In genomic region chr12:60144395-60144794, GRCh38 we compare ENCODE assay signal across 1 cellular context.
A peak's percentile ranks its signal among the peaks of the same experiment; 100 is the strongest.
TF ChIP-seq lines count a peak whose summit lies in the region.

No MANE protein-coding gene starts in this region.

TF ChIP-seq in K562, 482 proteins besides CTCF, POLR2A, EP300 and RAD21 (continued from another document):
- TF ChIP-seq GATA2 (CRISPR knock-in tag; IDR thresholded peaks at IDR 0.05) (peak; percentile 80), ZNF644 (tag; IDR thresholded peaks at IDR 0.05; ENCODE audit: low read depth) (peak; percentile 92), MYBL2 (IDR thresholded peaks at IDR 0.05; ENCODE audit: low read depth) (peak; percentile 48; the same call in 1 of the 2 replicates), MYBL2 (CRISPR knock-in tag; IDR thresholded peaks at IDR 0.05; ENCODE audit: borderline replicate concordance) (no peak), MYNN (IDR thresholded peaks at IDR 0.05) (peak; percentile 56; the same call in 1 of the 2 replicates), MYNN (CRISPR knock-in tag; IDR thresholded peaks at IDR 0.05) (no peak), SRSF1 (IDR thresholded peaks at IDR 0.05; ENCODE audit: low read depth, low read length) (no peak), TRIM24 (IDR thresholded peaks at IDR 0.05) (peak; percentile 80 to 88), KDM4B (IDR thresholded peaks at IDR 0.05; ENCODE audit: borderline replicate concordance in 2 of 2, low read depth in 1 of 2) (no peak), MITF (IDR thresholded peaks at IDR 0.05) (0 out of 2 replicates have a peak, but pooled peaks have one; percentile 17), HDAC1 (IDR thresholded peaks at IDR 0.05) (peak in 1 of 2 experiments; percentile 42; a peak in 2 of 4 replicates), FOXO4 (CRISPR knock-in tag; IDR thresholded peaks at IDR 0.05) (no peak), CREM (IDR thresholded peaks at IDR 0.05; ENCODE audit: low read depth) (peak; percentile 40; the same call in 1 of the 2 replicates), ZFX (CRISPR knock-in tag; IDR thresholded peaks at IDR 0.05) (peak; percentile 85), MAX (CRISPR knock-in tag; IDR thresholded peaks at IDR 0.05) (no peak), DACH1 (IDR thresholded peaks at IDR 0.05; ENCODE audit: partially characterized antibody) (no peak), LEF1 (IDR thresholded peaks at IDR 0.05) (peak; percentile 97), ZNF3 (CRISPR knock-in tag; IDR thresholded peaks at IDR 0.05) (no peak), BRF2 (IDR thresholded peaks at IDR 0.05; ENCODE audit: borderline replicate concordance, insufficient read depth, insufficient read length) (no peak), SRF (CRISPR knock-in tag; IDR thresholded peaks at IDR 0.05) (peak in 1 of 2 experiments; percentile 79; a peak in 2 of 4 replicates), NFIC (IDR thresholded peaks at IDR 0.05) (peak; percentile 80), ESRRB (CRISPR knock-in tag; IDR thresholded peaks at IDR 0.05; ENCODE audit: borderline replicate concordance) (no peak), SOX6 (IDR thresholded peaks at IDR 0.05) (peak; percentile 95), FOSL1 (tag; conservative IDR thresholded peaks at IDR 0.05) (peak; percentile 73), MIER1 (IDR thresholded peaks at IDR 0.05; ENCODE audit: low read depth) (no peak), CREB1 (IDR thresholded peaks at IDR 0.05) (peak; percentile 39; the same call in 1 of the 2 replicates), CREB1 (CRISPR knock-in tag; IDR thresholded peaks at IDR 0.05) (no peak), CBFA2T3 (IDR thresholded peaks at IDR 0.05) (peak; percentile 97), NCOA2 (IDR thresholded peaks at IDR 0.05; ENCODE audit: partially characterized antibody in 2 of 2) (peak; percentile 47 to 48), TAF9B (IDR thresholded peaks at IDR 0.05; ENCODE audit: partially characterized antibody) (no peak), PML (IDR thresholded peaks at IDR 0.05; ENCODE audit: low read length) (peak; percentile 97), ELF1 (tag; IDR thresholded peaks at IDR 0.05) (0 out of 2 replicates have a peak, but pooled peaks have one; percentile 32), CREB3 (tag; conservative IDR thresholded peaks at IDR 0.05; ENCODE audit: low read depth) (no peak), ZBTB2 (IDR thresholded peaks at IDR 0.05) (peak; percentile 47; the same call in 1 of the 2 replicates), NCOA1 (IDR thresholded peaks at IDR 0.05; ENCODE audit: low read depth) (peak; percentile 64; the same call in 1 of the 2 replicates), ZNF354B (CRISPR knock-in tag; IDR thresholded peaks at IDR 0.05) (no peak)
